In genomic region chr5:158676642-158677489, GRCh38 we compare ENCODE assay signal across 10 cellular contexts.
A peak's percentile ranks its signal among the peaks of the same experiment; 100 is the strongest.
DNase-seq lines count a peak whose midpoint lies in the region; ATAC-seq, FAIRE-seq and TF ChIP-seq lines count a peak whose summit lies in the region.
"Had no signal": no experiment of that assay in that cellular context is flagged by ENCODE, and none has a peak within 500 bp of the region (broad histone marks: within the 10 kb centered on the region; RNA-seq: fewer than 3 reads in every experiment).

No MANE protein-coding gene starts in this region.

- no peak for FAIRE-seq in H1 (lab: Jason Lieb, UNC)

- no peaks in the 10 kb centered on the region for H4K20me1 ChIP-seq in H1 (replicated peaks in 1 of 2; ENCODE audit: control insufficient read depth in 1 of 2, insufficient read depth in 2 of 2, low read length in 2 of 2)

- no peak overlapping the region for H3K4ac ChIP-seq in H1 (replicated peaks; ENCODE audit: insufficient read length, low read depth, low read length)

- H2BK15ac ChIP-seq in H1 (ENCODE audit: low read length), result no peak overlapping the region

- H3K23me2 ChIP-seq in H1 (ENCODE audit: low read depth, low read length), result no peaks in the 10 kb centered on the region

- H3K79me2 ChIP-seq in H1 (ENCODE audit: control insufficient read depth in 1 of 2, insufficient read depth in 2 of 2, low read length in 2 of 2), result no peaks in the 10 kb centered on the region

- no peak overlapping the region for H2BK12ac ChIP-seq in H1 (ENCODE audit: low read depth, low read length)

- H2BK20ac ChIP-seq in H1 (ENCODE audit: low read length), result no peak overlapping the region

- no peak overlapping the region for H3K14ac ChIP-seq in H1 (ENCODE audit: insufficient read length)

- no peak overlapping the region for H3K9ac ChIP-seq in H1 (replicated peaks in 1 of 4; ENCODE audit: extremely low read depth in 1 of 4, low read depth in 3 of 4, low read length in 3 of 4)

- H3K27ac ChIP-seq in H1 (ENCODE audit: low read depth, low read length), result no peak overlapping the region
- peak overlapping the region; percentile 46 for H3K27ac ChIP-seq in thymus (ENCODE audit: low read depth)

- no peak overlapping the region for H4K5ac ChIP-seq in H1 (ENCODE audit: insufficient read length, low read depth, low read length)

- peak overlapping the region; percentile 26 for H3K27ac Mint-ChIP-seq in activated T-cell treated with anti-CD3 and anti-CD28 coated beads, Interleukin-2, amount 50 U/mL, for 24 hours

- TF ChIP-seq CTCF in H1 (IDR thresholded peaks at IDR 0.05; ENCODE audit: control extremely low read depth in 1 of 3, insufficient read depth in 1 of 3, low read depth in 1 of 3, low read length in 3 of 3), result peak; percentile 40 to 48 (median 41)

- no peak overlapping the region for H2BK120ac ChIP-seq in H1 (replicated peaks; ENCODE audit: low read depth, low read length)

- no peak for TF ChIP-seq POLR2A in H1 (IDR thresholded peaks at IDR 0.05; ENCODE audit: control extremely low read depth in 1 of 2, low read depth in 2 of 2, low read length in 2 of 2)

- no peak for TF ChIP-seq EP300 in H1 (IDR thresholded peaks at IDR 0.05; ENCODE audit: borderline replicate concordance in 1 of 2, low read depth in 2 of 2, low read length in 2 of 2)

- no peak overlapping the region for H4K91ac ChIP-seq in H1 (replicated peaks; ENCODE audit: insufficient read length, low read length)

- no peak overlapping the region for H3K56ac ChIP-seq in H1 (replicated peaks; ENCODE audit: insufficient read length, low read depth, low read length)

- ATAC-seq in activated T-cell treated with anti-CD3 and anti-CD28 coated beads, Interleukin-2, amount 50 U/mL, for 4 hours, result no peak
- no peak for ATAC-seq in esophagus mucosa
- no peak for ATAC-seq in HG02588 (IDR thresholded peaks at IDR 0.05; ENCODE audit: unreplicated experiment)

- H3K23ac ChIP-seq in H1 (ENCODE audit: insufficient read length), result no peak overlapping the region

- DNase-seq in activated T-cell treated with anti-CD3 and anti-CD28 coated beads, Interleukin-2, amount 50 U/mL, for 24 hours, result no peak
- no peak for DNase-seq in activated T-cell treated with anti-CD3 and anti-CD28 coated beads, Interleukin-2, amount 50 U/mL, for 4 hours
- DNase-seq in NCI-H1092 treated with DMSO at 0.1 percent for 48 hours (lab: John Stamatoyannopoulos, UW), result peak; percentile 68
- peak; percentile 36 to 64 for DNase-seq in H1 (ENCODE audit: low read depth in 1 of 2, low spot score in 2 of 2)
- no peak for DNase-seq in activated CD4-positive, alpha-beta T cell treated with anti-CD3 and anti-CD28 coated beads, Interleukin-2, amount 50 U/mL, for 1 hour
- DNase-seq: AML-193; stimulated activated CD4-positive, alpha-beta T cell treated with anti-CD3 and anti-CD28 coated beads, Interleukin-2, amount 100 ng/mL, for 48 hours had no signal

- H3K4me1 ChIP-seq in H1 (replicated peaks in 1 of 4; ENCODE audit: control insufficient read depth in 3 of 4, insufficient read depth in 4 of 4, low read length in 3 of 4) (peaks cover 0 to 7% (median 2%) of the 10 kb centered on the region in 4 experiments; a peak in 3 of 7 replicates), thymus (ENCODE audit: control insufficient read depth, insufficient read depth, low read length) (peaks cover 4% of the 10 kb centered on the region)

- H3K79me1 ChIP-seq in H1 (ENCODE audit: low read depth, low read length), result no peaks in the 10 kb centered on the region

- peak in 1 of 2 experiments; percentile 49; a peak in 2 of 4 replicates for TF ChIP-seq RAD21 in H1 (IDR thresholded peaks at IDR 0.05 in 1 of 2, conservative IDR thresholded peaks at IDR 0.05 in 1 of 2; ENCODE audit: low read depth in 2 of 2, low read length in 2 of 2)

- H3K27me3 Mint-ChIP-seq in activated T-cell treated with anti-CD3 and anti-CD28 coated beads, Interleukin-2, amount 50 U/mL, for 24 hours, result peaks cover 21% of the 10 kb centered on the region
- peaks cover 21% of the 10 kb centered on the region for H3K27me3 Mint-ChIP-seq in activated T-cell treated with anti-CD3 and anti-CD28 coated beads, Interleukin-2, amount 50 U/mL, for 4 hours (ENCODE audit: low read depth)

- H4K8ac ChIP-seq in H1 (ENCODE audit: extremely low read depth, insufficient read depth, low read length), result no peak overlapping the region

- H3K4me2 ChIP-seq in H1 (ENCODE audit: insufficient read depth in 1 of 2, low read depth in 2 of 2, low read length in 2 of 2), result no peak overlapping the region; a peak in 1 of 4 replicates

- no peak overlapping the region for H3K4me3 Mint-ChIP-seq in activated T-cell treated with anti-CD3 and anti-CD28 coated beads, Interleukin-2, amount 50 U/mL, for 24 hours
- H3K4me3 Mint-ChIP-seq in activated T-cell treated with anti-CD3 and anti-CD28 coated beads, Interleukin-2, amount 50 U/mL, for 4 hours, result no peak overlapping the region

- no peaks in the 10 kb centered on the region for H3K36me3 Mint-ChIP-seq in activated T-cell treated with anti-CD3 and anti-CD28 coated beads, Interleukin-2, amount 50 U/mL, for 24 hours (ENCODE audit: low read depth)
- H3K36me3 Mint-ChIP-seq in activated T-cell treated with anti-CD3 and anti-CD28 coated beads, Interleukin-2, amount 50 U/mL, for 4 hours (ENCODE audit: insufficient read depth), result no peaks in the 10 kb centered on the region

- no peak overlapping the region; the same call in 1 of the 2 replicates for H3K18ac ChIP-seq in H1 (ENCODE audit: extremely low read depth, low read length)

- peak overlapping the region; percentile 66 for H2AFZ ChIP-seq in H1 (ENCODE audit: low read length)

- H3K27me3 ChIP-seq in H1 (replicated peaks in 1 of 4; ENCODE audit: control insufficient read depth in 3 of 4, extremely low read depth in 1 of 4, insufficient read depth in 3 of 4, low read length in 3 of 4) (no peaks in the 10 kb centered on the region), thymus (ENCODE audit: control insufficient read depth, insufficient read depth) (no peaks in the 10 kb centered on the region)

- H3K4me3 ChIP-seq in H1 (ENCODE audit: extremely low read depth in 1 of 4, insufficient read depth in 2 of 4, low read depth in 3 of 4, low read length in 4 of 4) (no peak overlapping the region), thymus (ENCODE audit: low read length) (no peak overlapping the region)

- no peak overlapping the region for H2BK5ac ChIP-seq in H1 (ENCODE audit: low read depth, low read length)

- H3K4me1 Mint-ChIP-seq in activated T-cell treated with anti-CD3 and anti-CD28 coated beads, Interleukin-2, amount 50 U/mL, for 24 hours (ENCODE audit: low read depth), result peaks cover 4% of the 10 kb centered on the region
- H3K4me1 Mint-ChIP-seq in activated T-cell treated with anti-CD3 and anti-CD28 coated beads, Interleukin-2, amount 50 U/mL, for 4 hours (ENCODE audit: low read depth), result peaks cover 6% of the 10 kb centered on the region

- H3K9me3 Mint-ChIP-seq in activated T-cell treated with anti-CD3 and anti-CD28 coated beads, Interleukin-2, amount 50 U/mL, for 24 hours, result no peaks in the 10 kb centered on the region
- H3K9me3 Mint-ChIP-seq in activated T-cell treated with anti-CD3 and anti-CD28 coated beads, Interleukin-2, amount 50 U/mL, for 4 hours, result no peaks in the 10 kb centered on the region

- H3K36me3 ChIP-seq in H1 (ENCODE audit: control insufficient read depth in 2 of 4, insufficient read depth in 4 of 4, low read length in 3 of 4) (no peaks in the 10 kb centered on the region), thymus (ENCODE audit: control insufficient read depth, insufficient read depth) (no peaks in the 10 kb centered on the region)

- CTCF ChIA-PET in H1 (lab: Charles Lee; ENCODE audit: partially characterized antibody), result interaction anchor here (0.6 to 2.0 kb wide), 13 partner anchors 10 to 521 kb away, joined by 3 to 9 read pairs (median 4); no protein-coding TSS in a partner anchor

- 50% methylated on average over 14 of the region's 14 CpGs; no CpG with 5 or more reads in 1 of the 2 experiments for WGBS in H1 (ENCODE audit: extremely low coverage in 1 of 2, insufficient coverage in 1 of 2, insufficient read length in 1 of 2, insufficient replicate concordance in 2 of 2, low coverage in 1 of 2, low lambda C conversion rate in 2 of 2, missing lambda C conversion rate in 1 of 2), 2 experiments
- 24% methylated on average over 14 of the region's 14 CpGs for WGBS in thymus

- no peaks in the 10 kb centered on the region for H3K9me3 ChIP-seq in H1 (ENCODE audit: insufficient read depth in 2 of 2, low read depth in 1 of 2, low read length in 1 of 2)
- no peaks in the 10 kb centered on the region for H3K9me3 ChIP-seq in thymus (ENCODE audit: control insufficient read depth)

- no peak overlapping the region for H2AK5ac ChIP-seq in H1 (ENCODE audit: low read depth, low read length)

- POLR2A ChIA-PET in H1 (lab: Charles Lee; ENCODE audit: partially characterized antibody), result no interaction called here

TF ChIP-seq in H1, 55 proteins besides CTCF, POLR2A, EP300 and RAD21 (continues in another document):
- no peak for TF ChIP-seq JUND (IDR thresholded peaks at IDR 0.05; ENCODE audit: low read length)
- no peak for TF ChIP-seq TCF12 (IDR thresholded peaks at IDR 0.05; ENCODE audit: low read depth, low read length)
- no peak for TF ChIP-seq HDAC6 (IDR thresholded peaks at IDR 0.05; ENCODE audit: low read depth, low read length)
- TF ChIP-seq TBP (IDR thresholded peaks at IDR 0.05; ENCODE audit: low read depth, low read length), result no peak
- peak; percentile 38; the same call in 1 of the 2 replicates for TF ChIP-seq YY1 (IDR thresholded peaks at IDR 0.05; ENCODE audit: low read depth, low read length)
- TF ChIP-seq EGR1 (IDR thresholded peaks at IDR 0.05; ENCODE audit: borderline replicate concordance, low read depth, low read length), result no peak
- TF ChIP-seq TEAD4 (IDR thresholded peaks at IDR 0.05; ENCODE audit: low read depth, low read length), result no peak
- TF ChIP-seq BCL11A (IDR thresholded peaks at IDR 0.05; ENCODE audit: low read depth in 2 of 2, low read length in 2 of 2), result no peak
- TF ChIP-seq NANOG (IDR thresholded peaks at IDR 0.05; ENCODE audit: insufficient read depth, low read depth, low read length, poor library complexity, severe bottlenecking), result no peak
- peak; percentile 41; the same call in 1 of the 2 replicates for TF ChIP-seq MAX (IDR thresholded peaks at IDR 0.05)
- TF ChIP-seq HDAC2 (IDR thresholded peaks at IDR 0.05; ENCODE audit: borderline replicate concordance in 1 of 2, low read depth in 2 of 2, low read length in 2 of 2), result no peak
- TF ChIP-seq EZH2 (IDR thresholded peaks at IDR 0.05; ENCODE audit: low read depth, low read length, severe bottlenecking), result no peak
- TF ChIP-seq E2F6 (IDR thresholded peaks at IDR 0.05), result peak; percentile 70

Comparison
In these comparisons a context has a peak if more than half of its experiments do, and no peak if none do; other contexts are left out.
1. DNase-seq: peak in NCI-H1092 treated with DMSO at 0.1 percent for 48 hours (single experiment) and H1 (2 of 2); none in activated T-cell treated with anti-CD3 and anti-CD28 coated beads, Interleukin-2, amount 50 U/mL, for 24 hours (single experiment), activated T-cell treated with anti-CD3 and anti-CD28 coated beads, Interleukin-2, amount 50 U/mL, for 4 hours (single experiment) and activated CD4-positive, alpha-beta T cell treated with anti-CD3 and anti-CD28 coated beads, Interleukin-2, amount 50 U/mL, for 1 hour (single experiment).